Comparison of ENCODE assay signal across 19 cellular contexts in genomic region chr16:72612718-72613117, GRCh38.
"Had no signal": no experiment of that assay in that cellular context is flagged by ENCODE, and none has a peak within 500 bp of the region (broad histone marks: within the 10 kb centered on the region; RNA-seq: fewer than 3 reads in every experiment).

No MANE protein-coding gene starts in this region.

- H3K4me1 ChIP-seq: SJSA1 had no signal

- H3K27ac ChIP-seq: SJSA1, SK-N-MC had no signal

- DNase-seq: KBM-7, NCI-H1092, NCI-H1105 treated with DMSO at 0.1 percent for 48 hours, NCI-H1417 treated with DMSO at 0.1 percent for 48 hours, NCI-H146, NCI-H1694 treated with DMSO at 0.1 percent for 48 hours, NCI-H1930, NCI-H2081, NCI-H2107, NCI-H2227 treated with DMSO at 0.1 percent for 48 hours, NCI-H69, NCI-H774, Right ventricle myocardium superior, RPMI8226, SIG-M5 had no signal

- H3K27me3 ChIP-seq: SJSA1 had no signal

- H3K27me3 Mint-ChIP-seq: IgD-negative memory B cell had no signal

- H3K36me3 ChIP-seq: SJSA1 had no signal

- H3K27ac Mint-ChIP-seq: IgD-negative memory B cell had no signal

- FAIRE-seq: RCC 7860 had no signal

- H3K4me3 Mint-ChIP-seq: IgD-negative memory B cell had no signal

- H3K9me3 ChIP-seq: SJSA1 had no signal

- H3K4me3 ChIP-seq: SJSA1, SK-N-MC had no signal
